Comparison of ENCODE assay signal across 2 cellular contexts in genomic region chr3:153553605-153553945, GRCh38.
TF ChIP-seq lines count a peak whose summit lies in the region.

No MANE protein-coding gene starts in this region.

TF ChIP-seq in SK-N-SH, 30 proteins besides CTCF, POLR2A, EP300 and RAD21 (continued from another document):
- peak; percentile 46; the same call in 1 of the 2 replicates for TF ChIP-seq REST (IDR thresholded peaks at IDR 0.05; ENCODE audit: low read depth, low read length)
- TF ChIP-seq TCF12 (IDR thresholded peaks at IDR 0.05), result no peak
- no peak for TF ChIP-seq NFIC (IDR thresholded peaks at IDR 0.05; ENCODE audit: borderline replicate concordance)
- TF ChIP-seq FOXM1 (IDR thresholded peaks at IDR 0.05; ENCODE audit: low read depth), result no peak

TF ChIP-seq in SK-N-SH treated with all-trans-retinoic acid at 6 μM for 48 hours, 23 proteins besides CTCF, POLR2A, EP300 and RAD21 (continued from another document):
- TF ChIP-seq ZC3H10 (CRISPR knock-in tag; IDR thresholded peaks at IDR 0.05) (no peak), TCF4 (CRISPR knock-in tag; IDR thresholded peaks at IDR 0.05; ENCODE audit: borderline replicate concordance) (no peak), SNAI2 (CRISPR knock-in tag; IDR thresholded peaks at IDR 0.05) (no peak), ARNTL (CRISPR knock-in tag; IDR thresholded peaks at IDR 0.05; ENCODE audit: borderline replicate concordance, low read depth) (no peak), CREB5 (CRISPR knock-in tag; IDR thresholded peaks at IDR 0.05; ENCODE audit: low read depth) (no peak), OSR1 (CRISPR knock-in tag; IDR thresholded peaks at IDR 0.05) (no peak)
TF ChIP-seq in SK-N-SH treated with all-trans-retinoic acid at 6 μM for 48 hours: peak in this region for 0.
